Comparison of ENCODE assay signal across 9 cellular contexts in genomic region chr1:89198081-89198480, GRCh38. TPM values are rescaled to one million over a fixed set of nuclear protein-coding genes. Genes with fewer than 3 reads are reported as not detected.
DNase-seq lines count a peak whose midpoint lies in the region; ATAC-seq and TF ChIP-seq lines count a peak whose summit lies in the region.
"Had no signal": no experiment of that assay in that cellular context is flagged by ENCODE, and none has a peak within 500 bp of the region (broad histone marks: within the 10 kb centered on the region; RNA-seq: fewer than 3 reads in every experiment).

No MANE protein-coding gene starts in this region.

- TF ChIP-seq CTCF in hepatocyte (IDR thresholded peaks at IDR 0.05; ENCODE audit: poor library complexity) (no peak), smooth muscle cell (IDR thresholded peaks at IDR 0.05; ENCODE audit: borderline replicate concordance, insufficient read depth, poor library complexity, severe bottlenecking) (no peak)

- no peak overlapping the region for H3K9ac ChIP-seq in smooth muscle cell (ENCODE audit: low read depth)

- H4K20me1 ChIP-seq in hepatocyte (ENCODE audit: insufficient read depth, poor library complexity, severe bottlenecking) = no peaks in the 10 kb centered on the region
- H4K20me1 ChIP-seq in smooth muscle cell (ENCODE audit: low read depth) = no peaks in the 10 kb centered on the region

- H3K36me3 ChIP-seq in hepatocyte (replicated peaks; ENCODE audit: insufficient read depth, low read depth) (no peaks in the 10 kb centered on the region), smooth muscle cell (ENCODE audit: low read depth) (no peaks in the 10 kb centered on the region)

- no peak for DNase-seq in activated T-helper 1 cell treated with anti-CD3 and anti-CD28 coated beads, Interleukin-12 subunit alpha, Interleukin-12 subunit beta, Interleukin-2, Interleukin-4 antibody, amounts not matched to agents 30 ng/mL and 10 ng/mL and 1 ng/mL, durations not matched to agents 14 hours and 24 hours and 36 hours (ENCODE audit: low spot score)
- DNase-seq in hepatocyte (ENCODE audit: low spot score) (no peak), smooth muscle cell (lab: John Stamatoyannopoulos, UW; ENCODE audit: unreplicated experiment) (no peak), SIG-M5 (lab: John Stamatoyannopoulos, UW) (no peak), HCEC 1CT (no peak), NCI-H187 (lab: John Stamatoyannopoulos, UW) (no peak)

- H3K9me3 ChIP-seq in hepatocyte (ENCODE audit: low read depth) = no peaks in the 10 kb centered on the region
- no peaks in the 10 kb centered on the region for H3K9me3 ChIP-seq in smooth muscle cell (replicated peaks; ENCODE audit: low read depth)

- peak overlapping the region; percentile 73 for H3K4me2 ChIP-seq in hepatocyte
- H3K4me2 ChIP-seq in smooth muscle cell = peak overlapping the region; percentile 76

- H2AFZ ChIP-seq in hepatocyte (peak overlapping the region; percentile 51), smooth muscle cell (ENCODE audit: low read depth) (peak overlapping the region; percentile 73)

- intact Hi-C loops in activated T-helper 1 cell treated with anti-CD3 and anti-CD28 coated beads, Interleukin-12 subunit alpha, Interleukin-12 subunit beta, Interleukin-2, Interleukin-4 antibody, amounts not matched to agents 30 ng/mL and 10 ng/mL and 1 ng/mL, durations not matched to agents 14 hours and 24 hours and 36 hours (cut with micrococcal nuclease) = loop anchor here (1.0 to 5.0 kb wide), 7 partner anchors 61 to 253 kb away; no protein-coding TSS in a partner anchor

- peaks cover 6% of the 10 kb centered on the region for H3F3A ChIP-seq in smooth muscle cell (ENCODE audit: low read depth)

- H3K4me3 Mint-ChIP-seq in activated T-helper 1 cell treated with anti-CD3 and anti-CD28 coated beads, Interleukin-12 subunit alpha, Interleukin-12 subunit beta, Interleukin-2, Interleukin-4 antibody, amounts not matched to agents 30 ng/mL and 10 ng/mL and 1 ng/mL, durations not matched to agents 14 hours and 24 hours and 36 hours = peak overlapping the region; percentile 93

- 9% methylated on average over 8 of the region's 8 CpGs for WGBS in hepatocyte (ENCODE audit: low lambda C conversion rate, missing lambda C conversion rate)
- WGBS in smooth muscle cell (ENCODE audit: low lambda C conversion rate) = 26% methylated on average over 8 of the region's 8 CpGs

- no peaks in the 10 kb centered on the region for H3K4me1 ChIP-seq in hepatocyte (ENCODE audit: insufficient read depth)
- H3K4me1 ChIP-seq in smooth muscle cell (ENCODE audit: low read depth) = no peaks in the 10 kb centered on the region

- H3K4me3 ChIP-seq in hepatocyte (no peak overlapping the region), smooth muscle cell (peak overlapping the region; percentile 35)

- H3K79me2 ChIP-seq in hepatocyte = no peaks in the 10 kb centered on the region
- no peaks in the 10 kb centered on the region for H3K79me2 ChIP-seq in smooth muscle cell (ENCODE audit: low read depth)

- peak overlapping the region; percentile 93 for H3K27ac Mint-ChIP-seq in activated T-helper 1 cell treated with anti-CD3 and anti-CD28 coated beads, Interleukin-12 subunit alpha, Interleukin-12 subunit beta, Interleukin-2, Interleukin-4 antibody, amounts not matched to agents 30 ng/mL and 10 ng/mL and 1 ng/mL, durations not matched to agents 14 hours and 24 hours and 36 hours

- H3K9me2 ChIP-seq in hepatocyte (replicated peaks; ENCODE audit: insufficient read depth) = no peaks in the 10 kb centered on the region

- no peaks in the 10 kb centered on the region for H3K27me3 ChIP-seq in hepatocyte
- no peaks in the 10 kb centered on the region for H3K27me3 ChIP-seq in smooth muscle cell (ENCODE audit: low read depth)

- peaks cover 87% of the 10 kb centered on the region for H3K4me1 Mint-ChIP-seq in activated T-helper 1 cell treated with anti-CD3 and anti-CD28 coated beads, Interleukin-12 subunit alpha, Interleukin-12 subunit beta, Interleukin-2, Interleukin-4 antibody, amounts not matched to agents 30 ng/mL and 10 ng/mL and 1 ng/mL, durations not matched to agents 14 hours and 24 hours and 36 hours (ENCODE audit: low read depth)

- peaks cover 3% of the 10 kb centered on the region for H3K9me3 Mint-ChIP-seq in activated T-helper 1 cell treated with anti-CD3 and anti-CD28 coated beads, Interleukin-12 subunit alpha, Interleukin-12 subunit beta, Interleukin-2, Interleukin-4 antibody, amounts not matched to agents 30 ng/mL and 10 ng/mL and 1 ng/mL, durations not matched to agents 14 hours and 24 hours and 36 hours

- H3K27ac ChIP-seq in hepatocyte (no peak overlapping the region), smooth muscle cell (ENCODE audit: low read depth) (no peak overlapping the region)
- H3K27ac ChIP-seq: epithelial cell of prostate had no signal

- H3K36me3 Mint-ChIP-seq in activated T-helper 1 cell treated with anti-CD3 and anti-CD28 coated beads, Interleukin-12 subunit alpha, Interleukin-12 subunit beta, Interleukin-2, Interleukin-4 antibody, amounts not matched to agents 30 ng/mL and 10 ng/mL and 1 ng/mL, durations not matched to agents 14 hours and 24 hours and 36 hours (ENCODE audit: low read depth) = peaks cover 36% of the 10 kb centered on the region

- ATAC-seq in GM21723 (IDR thresholded peaks at IDR 0.05; ENCODE audit: unreplicated experiment) (peak; percentile 3), HG03097 (IDR thresholded peaks at IDR 0.05; ENCODE audit: low FRiP score, unreplicated experiment) (no peak)

- H3K27me3 Mint-ChIP-seq in activated T-helper 1 cell treated with anti-CD3 and anti-CD28 coated beads, Interleukin-12 subunit alpha, Interleukin-12 subunit beta, Interleukin-2, Interleukin-4 antibody, amounts not matched to agents 30 ng/mL and 10 ng/mL and 1 ng/mL, durations not matched to agents 14 hours and 24 hours and 36 hours (ENCODE audit: insufficient read depth) = no peaks in the 10 kb centered on the region

RNA-seq across cellular contexts. Expression of gene GBP4, which starts 0.7 kb away (rescaled TPM):
- 36.8 and 37.5 TPM in 2 replicates for total RNA-seq in activated T-helper 1 cell treated with anti-CD3 and anti-CD28 coated beads, Interleukin-12 subunit alpha, Interleukin-12 subunit beta, Interleukin-2, Interleukin-4 antibody, amounts not matched to agents 30 ng/mL and 10 ng/mL and 1 ng/mL, durations not matched to agents 14 hours and 24 hours and 36 hours
- total RNA-seq in hepatocyte (0.84 and 3.9 TPM in 2 replicates), smooth muscle cell (0.31 and 2.5 TPM in 2 replicates)
- polyA plus RNA-seq in hepatocyte (0.28 and 0.66 TPM in 2 replicates), smooth muscle cell (0.11 and 1.5 TPM in 2 replicates)

RNA-seq across cellular contexts. Expression of gene GBP7, which starts 22.3 kb away (rescaled TPM):
- not detected in 2 replicates for total RNA-seq in activated T-helper 1 cell treated with anti-CD3 and anti-CD28 coated beads, Interleukin-12 subunit alpha, Interleukin-12 subunit beta, Interleukin-2, Interleukin-4 antibody, amounts not matched to agents 30 ng/mL and 10 ng/mL and 1 ng/mL, durations not matched to agents 14 hours and 24 hours and 36 hours
- 0.63 and 1.0 TPM in 2 replicates for total RNA-seq in hepatocyte
- 0.06 and 0.27 TPM in 2 replicates for polyA plus RNA-seq in hepatocyte
- not detected in 2 replicates for total RNA-seq in smooth muscle cell
- polyA plus RNA-seq in smooth muscle cell = not detected in 2 replicates
